1 cellular context compared by ENCODE assay signal in the genomic region with DNA sequence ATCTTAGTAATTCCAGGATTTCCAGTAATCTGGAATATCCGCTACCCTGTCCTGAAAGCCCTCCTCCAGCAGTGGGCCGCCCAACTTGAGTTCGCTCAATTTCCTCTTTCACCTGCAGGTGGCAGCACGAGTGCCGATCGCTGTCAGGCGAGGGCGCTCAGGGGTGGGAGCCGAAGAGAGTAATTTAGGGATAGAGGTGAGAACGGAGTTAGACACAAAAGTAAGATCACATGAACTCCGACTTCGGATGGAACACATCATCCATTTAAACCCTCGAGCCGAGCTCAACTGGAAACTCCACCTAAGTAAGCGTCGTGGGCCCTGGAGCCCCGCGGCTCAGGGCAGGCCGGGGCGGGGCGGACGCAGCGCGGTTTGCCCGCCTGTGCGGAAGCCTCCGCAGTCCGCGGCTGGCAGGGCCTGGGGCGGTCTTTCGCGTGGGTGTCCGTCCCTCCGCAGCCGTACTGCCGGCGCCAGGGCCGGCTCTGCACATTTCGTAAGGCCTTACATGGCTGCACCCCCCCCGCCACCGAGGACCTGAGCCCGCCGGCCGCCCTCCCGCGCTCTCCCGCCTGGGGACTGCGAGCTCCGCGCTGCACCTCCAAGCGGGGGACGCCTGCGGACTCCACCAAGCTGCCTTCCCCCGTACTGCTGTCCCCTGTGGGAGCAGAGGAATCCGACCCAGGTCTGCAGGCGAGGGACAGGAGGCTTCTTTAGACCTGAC.
TF ChIP-seq lines count a peak whose summit lies in the region.

No MANE protein-coding gene starts in this region.

TF ChIP-seq in K562, 482 proteins besides CTCF, POLR2A, EP300 and RAD21 (continued from another document):
- TF ChIP-seq, protein P1, sequence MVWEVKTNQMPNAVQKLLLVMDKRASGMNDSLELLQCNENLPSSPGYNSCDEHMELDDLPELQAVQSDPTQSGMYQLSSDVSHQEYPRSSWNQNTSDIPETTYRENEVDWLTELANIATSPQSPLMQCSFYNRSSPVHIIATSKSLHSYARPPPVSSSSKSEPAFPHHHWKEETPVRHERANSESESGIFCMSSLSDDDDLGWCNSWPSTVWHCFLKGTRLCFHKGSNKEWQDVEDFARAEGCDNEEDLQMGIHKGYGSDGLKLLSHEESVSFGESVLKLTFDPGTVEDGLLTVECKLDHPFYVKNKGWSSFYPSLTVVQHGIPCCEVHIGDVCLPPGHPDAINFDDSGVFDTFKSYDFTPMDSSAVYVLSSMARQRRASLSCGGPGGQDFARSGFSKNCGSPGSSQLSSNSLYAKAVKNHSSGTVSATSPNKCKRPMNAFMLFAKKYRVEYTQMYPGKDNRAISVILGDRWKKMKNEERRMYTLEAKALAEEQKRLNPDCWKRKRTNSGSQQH (CRISPR knock-in tag; IDR thresholded peaks at IDR 0.05), result no peak
- TF ChIP-seq CEBPB (tag; IDR thresholded peaks at IDR 0.05) (no peak), ZNF347 (CRISPR knock-in tag; IDR thresholded peaks at IDR 0.05; ENCODE audit: low read depth) (no peak), ZNF740 (CRISPR knock-in tag; IDR thresholded peaks at IDR 0.05) (0 out of 2 replicates have a peak, but pooled peaks have one; percentile 33), ZNF740 (tag; IDR thresholded peaks at IDR 0.05) (peak in 1 of 2 experiments; percentile 62; a peak in 2 of 4 replicates), ZNF764 (CRISPR knock-in tag; IDR thresholded peaks at IDR 0.05; ENCODE audit: low read depth) (no peak), SRSF1 (IDR thresholded peaks at IDR 0.05; ENCODE audit: low read depth, low read length) (no peak), PCBP1 (IDR thresholded peaks at IDR 0.05; ENCODE audit: low read depth, low read length, poor library complexity, severe bottlenecking) (no peak)
